ENCODE assay signal across 1 cellular context in the genomic region with DNA sequence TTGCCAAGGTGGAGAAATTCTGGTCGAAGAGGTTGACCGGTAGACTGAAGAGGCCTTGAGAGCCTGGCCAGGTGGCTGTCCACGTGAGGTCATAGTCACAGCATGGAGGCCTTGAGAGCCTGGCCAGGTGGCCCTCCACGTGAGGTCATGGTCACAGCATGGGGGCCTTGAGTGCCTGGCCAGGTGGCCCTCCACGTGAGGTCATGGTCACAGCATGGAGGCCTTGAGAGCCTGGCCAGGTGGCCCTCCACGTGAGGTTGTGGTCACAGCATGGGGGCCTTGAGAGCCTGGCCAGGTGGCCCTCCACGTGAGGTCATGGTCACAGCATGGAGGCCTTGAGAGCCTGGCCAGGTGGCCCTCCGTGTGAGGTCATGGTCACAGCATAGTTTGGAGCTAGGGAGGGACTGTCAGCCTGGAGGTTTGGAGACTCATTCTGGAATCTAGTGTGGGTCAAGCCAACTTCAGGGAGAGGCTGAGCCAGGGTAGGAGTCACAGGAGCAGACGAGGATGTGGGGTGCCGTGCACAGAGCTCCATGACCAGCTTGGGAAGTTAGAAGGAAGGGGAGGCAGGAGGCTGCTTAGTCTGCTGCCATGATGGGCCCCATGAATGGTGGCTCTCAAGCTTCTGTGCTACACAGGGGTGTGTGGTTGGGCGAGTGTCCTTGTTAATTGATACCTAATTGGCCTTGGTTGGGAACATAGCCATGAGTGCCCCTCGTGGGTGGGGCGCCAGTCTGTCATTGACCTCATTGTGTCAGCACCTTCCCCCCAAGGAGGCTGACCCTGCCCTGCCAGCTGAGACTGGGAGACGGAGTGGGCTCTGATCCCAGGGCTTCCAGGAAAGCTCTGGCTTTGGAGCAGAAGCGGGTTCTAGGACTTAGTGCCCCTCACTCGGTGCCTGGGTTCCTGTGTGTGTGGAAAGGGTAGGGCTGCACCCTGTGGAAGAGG.
TF ChIP-seq lines count a peak whose summit lies in the region.

No MANE protein-coding gene starts in this region.

TF ChIP-seq in GM23338, 12 proteins besides CTCF, POLR2A, EP300 and RAD21:
- TF ChIP-seq ZNF114 (CRISPR knock-in tag; IDR thresholded peaks at IDR 0.05), result no peak
